Comparison of ENCODE assay signal across 1 cellular context in genomic region chr19:10368101-10368803, GRCh38.
TF ChIP-seq lines count a peak whose summit lies in the region.

No MANE protein-coding gene starts in this region.

TF ChIP-seq in H1, 55 proteins besides CTCF, POLR2A, EP300 and RAD21:
- TF ChIP-seq KDM5A (IDR thresholded peaks at IDR 0.05; ENCODE audit: low read length) (no peak), SIX5 (IDR thresholded peaks at IDR 0.05; ENCODE audit: low read depth, low read length) (peak; percentile 42; the same call in 1 of the 2 replicates)
